ENCODE assay signal across 24 cellular contexts in genomic region chr1:197042676-197043341, GRCh38.
DNase-seq lines count a peak whose midpoint lies in the region; ATAC-seq, FAIRE-seq and TF ChIP-seq lines count a peak whose summit lies in the region.
"Had no signal": no experiment of that assay in that cellular context is flagged by ENCODE, and none has a peak within 500 bp of the region (broad histone marks: within the 10 kb centered on the region; RNA-seq: fewer than 3 reads in every experiment).

No MANE protein-coding gene starts in this region.

- no peak for TF ChIP-seq POLR2A in H54 (IDR thresholded peaks at IDR 0.05; ENCODE audit: low read depth, low read length)

- FAIRE-seq in H54 (lab: Jason Lieb, UNC), result no peak

- no peak overlapping the region for H3K27ac Mint-ChIP-seq in nephron progenitor cell
- H3K27ac Mint-ChIP-seq: activated naive CD8-positive, alpha-beta T cell; CD8-positive, alpha-beta T cell; endodermal cell; IgD-negative memory B cell; mesothelial cell of epicardium; naive thymus-derived CD4-positive, alpha-beta T cell; T-helper 2 cell treated with Interferon-gamma antibody and Interleukin-4, amounts not matched to agents 5 μg/mL and 100 μg/mL, for 36 hours had no signal

- no peak for ATAC-seq in HG03139 (IDR thresholded peaks at IDR 0.05; ENCODE audit: unreplicated experiment)
- ATAC-seq: CD8-positive, alpha-beta T cell; gastrocnemius medialis; HCT116; left ventricle myocardium superior; naive thymus-derived CD4-positive, alpha-beta T cell had no signal

- TF ChIP-seq CTCF in nephron progenitor cell (IDR thresholded peaks at IDR 0.05), result no peak

- H3K4me1 Mint-ChIP-seq in nephron progenitor cell, result no peaks in the 10 kb centered on the region
- H3K4me1 Mint-ChIP-seq: IgD-negative memory B cell, mesothelial cell of epicardium had no signal

- no peaks in the 10 kb centered on the region for H3K36me3 Mint-ChIP-seq in nephron progenitor cell (ENCODE audit: low read depth)
- H3K36me3 Mint-ChIP-seq: activated naive CD8-positive, alpha-beta T cell; CD8-positive, alpha-beta T cell; IgD-negative memory B cell; mesothelial cell of epicardium; naive thymus-derived CD4-positive, alpha-beta T cell had no signal

- H3K27me3 Mint-ChIP-seq in nephron progenitor cell (ENCODE audit: low read depth, poor library complexity), result peaks cover 4% of the 10 kb centered on the region
- H3K27me3 Mint-ChIP-seq: IgD-negative memory B cell had no signal

- H3K4me3 Mint-ChIP-seq in nephron progenitor cell, result no peak overlapping the region
- H3K4me3 Mint-ChIP-seq: activated naive CD8-positive, alpha-beta T cell; CD8-positive, alpha-beta T cell; endodermal cell; IgD-negative memory B cell; mesothelial cell of epicardium; naive thymus-derived CD4-positive, alpha-beta T cell; T-helper 2 cell treated with Interferon-gamma antibody and Interleukin-4, amounts not matched to agents 5 μg/mL and 100 μg/mL, for 36 hours had no signal

- peak in 2 of 3 experiments; percentile 55 to 66 for DNase-seq in NCI-H1417 (lab: John Stamatoyannopoulos, UW)
- DNase-seq in NCI-H1417 treated with DMSO at 0.1 percent for 48 hours (lab: John Stamatoyannopoulos, UW), result no peak
- DNase-seq in NCI-H2029 treated with DMSO at 0.1 percent for 48 hours (lab: John Stamatoyannopoulos, UW), result peak; percentile 68
- peak; percentile 40 for DNase-seq in NCI-H748 treated with DMSO at 0.1 percent for 48 hours (lab: John Stamatoyannopoulos, UW)
- DNase-seq in nephron progenitor cell, result no peak
- no peak for DNase-seq in H54 (ENCODE audit: insufficient read length, low spot score)
- no peak for DNase-seq in activated CD4-positive, alpha-beta T cell treated with anti-CD3 and anti-CD28 coated beads for 1 hour
- DNase-seq: activated CD4-positive, alpha-beta T cell treated with anti-CD3 and anti-CD28 coated beads, Interleukin-2, amount 50 U/mL, for 4 hours; aorta; CD8-positive, alpha-beta T cell; endodermal cell; gastrocnemius medialis; hypothalamus; left ventricle myocardium superior; naive thymus-derived CD4-positive, alpha-beta T cell; stimulated activated CD4-positive, alpha-beta T cell treated with anti-CD3 and anti-CD28 coated beads, Interleukin-1b, Interleukin-23, amount 100 ng/mL, for 48 hours; trophoblast cell; WERI-Rb-1 had no signal

- no peaks in the 10 kb centered on the region for H3K9me3 Mint-ChIP-seq in nephron progenitor cell
- H3K9me3 Mint-ChIP-seq: endodermal cell; T-helper 2 cell treated with Interferon-gamma antibody and Interleukin-4, amounts not matched to agents 5 μg/mL and 100 μg/mL, for 36 hours had no signal

Comparison
In these comparisons a context has a peak if more than half of its experiments do, and no peak if none do; other contexts are left out.
1. DNase-seq: peak in NCI-H1417 (2 of 3), NCI-H2029 treated with DMSO at 0.1 percent for 48 hours (single experiment) and NCI-H748 treated with DMSO at 0.1 percent for 48 hours (single experiment); none in NCI-H1417 treated with DMSO at 0.1 percent for 48 hours (single experiment), nephron progenitor cell (single experiment), H54 (single experiment) and activated CD4-positive, alpha-beta T cell treated with anti-CD3 and anti-CD28 coated beads for 1 hour (single experiment).